Comparison of ENCODE assay signal across 22 cellular contexts in the genomic region with DNA sequence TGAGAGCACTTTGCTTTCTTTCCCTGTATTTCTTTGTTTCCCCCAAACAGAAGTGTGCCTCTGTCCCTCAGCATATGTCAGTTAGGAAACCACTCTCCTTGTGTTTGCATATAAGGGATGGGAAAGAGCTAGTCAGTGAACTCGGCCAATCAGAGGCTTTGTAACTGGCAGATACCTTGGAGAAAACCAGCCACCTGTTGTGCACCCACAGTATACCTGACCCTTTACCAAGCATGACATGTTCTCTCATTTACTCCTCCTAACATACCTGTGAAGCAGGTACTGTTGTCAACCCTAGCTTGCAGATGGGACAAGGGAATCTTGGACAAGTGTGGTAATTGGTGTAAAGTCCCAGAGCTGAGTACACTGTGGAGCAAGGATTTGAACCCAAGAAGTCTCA.
A peak's percentile ranks its signal among the peaks of the same experiment; 100 is the strongest.
DNase-seq lines count a peak whose midpoint lies in the region; TF ChIP-seq lines count a peak whose summit lies in the region.
"Had no signal": no experiment of that assay in that cellular context is flagged by ENCODE, and none has a peak within 500 bp of the region (broad histone marks: within the 10 kb centered on the region; RNA-seq: fewer than 3 reads in every experiment).

No MANE protein-coding gene starts in this region.

- DNase-seq in H7: peak; percentile 36
- peak; percentile 77 for DNase-seq in esophagus muscularis mucosa (ENCODE audit: extremely low spot score)
- no peak for DNase-seq in sigmoid colon
- no peak for DNase-seq in iPS-NIHi7 (ENCODE audit: extremely low spot score)
- DNase-seq in T1000 (lab: John Stamatoyannopoulos, UW): no peak
- no peak for DNase-seq in activated CD4-positive, alpha-beta T cell treated with anti-CD3 and anti-CD28 coated beads, Interleukin-2, amount 50 U/mL, for 4 hours
- DNase-seq: BE2C; CD4-positive, CD25-positive, alpha-beta regulatory T cell; HFFc6; KBM-7; MM.1S; NCI-H1092 treated with DMSO at 0.1 percent for 48 hours; NCI-H1436 treated with DMSO at 0.1 percent for 48 hours; NCI-H2029 treated with DMSO at 0.1 percent for 48 hours; NCI-H345; NCI-H524; NCI-H82; Peyer's patch; SJCRH30; T-cell had no signal

- H3K4me3 ChIP-seq in H7 (ENCODE audit: insufficient read depth, low read depth, low read length) (no peak overlapping the region), esophagus muscularis mucosa (no peak overlapping the region), sigmoid colon (no peak overlapping the region)
- H3K4me3 ChIP-seq: Peyer's patch, SJCRH30 had no signal

- no peak for TF ChIP-seq CTCF in C4-2B (conservative IDR thresholded peaks at IDR 0.05)
- TF ChIP-seq CTCF in esophagus muscularis mucosa (IDR thresholded peaks at IDR 0.05): no peak
- no peak for TF ChIP-seq CTCF in sigmoid colon (IDR thresholded peaks at IDR 0.05)

- intact Hi-C loops in esophagus muscularis mucosa (cut with DNase I) (no loop called here), sigmoid colon (cut with DNase I) (no loop called here)

- H3K36me3 ChIP-seq in H7 (replicated peaks; ENCODE audit: control insufficient read depth, insufficient read depth, low read length): no peaks in the 10 kb centered on the region
- peaks cover 0 to 17% (median 0%) of the 10 kb centered on the region in 4 donors for H3K36me3 ChIP-seq in esophagus muscularis mucosa
- H3K36me3 ChIP-seq in sigmoid colon: peaks cover 0 to 23% (median 0%) of the 10 kb centered on the region in 4 donors
- H3K36me3 ChIP-seq: BE2C, Peyer's patch, SJCRH30 had no signal

- H3K27ac ChIP-seq in C4-2B (peak overlapping the region; percentile 87; the same call in 1 of the 2 replicates), esophagus muscularis mucosa (replicated peaks in 1 of 4) (no peak overlapping the region), sigmoid colon (peak overlapping the region in 3 of 4 donors; percentile 43 to 78 (median 73))
- H3K27ac ChIP-seq: HL-60, Peyer's patch, SJCRH30 had no signal

- TF ChIP-seq POLR2A in esophagus muscularis mucosa (IDR thresholded peaks at IDR 0.05; ENCODE audit: low read depth) (no peak), sigmoid colon (IDR thresholded peaks at IDR 0.05) (no peak)

- TF ChIP-seq EP300 in esophagus muscularis mucosa (IDR thresholded peaks at IDR 0.05): no peak
- no peak for TF ChIP-seq EP300 in sigmoid colon (IDR thresholded peaks at IDR 0.05)

- peaks cover 3 to 32% (median 21%) of the 10 kb centered on the region in 4 donors for H3K4me1 ChIP-seq in esophagus muscularis mucosa
- H3K4me1 ChIP-seq in sigmoid colon: peaks cover 0 to 46% (median 35%) of the 10 kb centered on the region in 4 donors
- H3K4me1 ChIP-seq: BE2C, Peyer's patch, SJCRH30 had no signal

- 100% methylated on average over 1 of the region's 1 CpG for WGBS in esophagus muscularis mucosa
- WGBS in sigmoid colon, 2 donors: 84 to 96% methylated on average over 1 of the region's 1 CpG

- H3K27me3 ChIP-seq in H7 (ENCODE audit: control insufficient read depth, insufficient read depth, low read length) (no peaks in the 10 kb centered on the region), esophagus muscularis mucosa (no peaks in the 10 kb centered on the region), sigmoid colon (no peaks in the 10 kb centered on the region)
- H3K27me3 ChIP-seq: BE2C, Peyer's patch, SJCRH30 had no signal

- no peaks in the 10 kb centered on the region for H3K9me3 ChIP-seq in esophagus muscularis mucosa
- no peaks in the 10 kb centered on the region for H3K9me3 ChIP-seq in sigmoid colon
- H3K9me3 ChIP-seq: BE2C, Peyer's patch, SJCRH30 had no signal

Comparison
In these comparisons a context has a peak if more than half of its experiments do, and no peak if none do; other contexts are left out.
1. H3K27ac ChIP-seq: peak in C4-2B (single experiment) and sigmoid colon (3 of 4); none in esophagus muscularis mucosa (0 of 4).
2. DNase-seq: peak in H7 (single experiment) and esophagus muscularis mucosa (single experiment); none in sigmoid colon (single experiment), iPS-NIHi7 (single experiment), T1000 (single experiment) and activated CD4-positive, alpha-beta T cell treated with anti-CD3 and anti-CD28 coated beads, Interleukin-2, amount 50 U/mL, for 4 hours (0 of 2).